In the genomic region with DNA sequence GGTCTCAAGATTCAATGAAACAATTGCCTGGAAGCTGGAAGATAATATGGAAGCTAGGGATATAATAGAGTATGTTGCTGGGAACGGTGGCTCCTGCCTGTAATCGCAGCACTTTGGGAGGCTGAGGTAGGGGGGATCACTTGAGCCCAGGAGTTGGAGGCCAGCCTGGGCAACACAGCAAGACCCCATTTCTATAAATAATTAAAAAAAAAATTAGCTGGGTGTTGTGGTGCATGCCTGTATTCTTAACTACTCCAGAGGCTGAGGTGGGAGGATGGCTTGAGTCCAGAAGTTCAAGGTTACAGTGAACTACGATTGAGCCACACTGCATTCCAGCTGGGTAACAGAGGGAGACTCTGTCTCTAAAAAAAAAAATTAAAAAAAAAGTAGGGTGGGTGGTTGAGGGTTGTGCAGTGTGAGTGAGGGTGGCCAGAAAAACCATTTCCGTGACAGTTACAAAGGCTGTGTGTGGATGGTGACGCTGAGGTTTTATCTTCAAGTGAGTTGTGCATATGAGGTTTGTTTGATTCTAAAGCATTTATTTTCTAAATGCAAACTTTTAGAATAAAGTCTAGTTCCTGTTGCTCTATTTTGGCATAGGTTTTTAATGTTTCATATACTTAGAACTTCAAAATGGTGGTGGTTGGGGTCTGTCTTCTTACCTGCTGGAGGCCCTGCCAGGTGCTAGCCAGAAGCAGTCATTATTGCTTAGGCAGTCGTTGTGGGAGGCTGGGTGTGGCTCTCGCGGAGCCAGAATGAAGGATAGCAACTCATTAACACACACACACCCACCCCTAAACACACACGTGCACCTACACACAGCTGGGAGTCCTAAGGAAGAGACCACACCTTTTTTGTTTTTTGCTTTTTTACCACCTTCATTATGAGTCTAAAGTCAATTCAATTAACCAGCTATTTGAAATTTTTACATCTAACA, we compare ENCODE assay signal across 21 cellular contexts. TPM values are rescaled to one million over a fixed set of nuclear protein-coding genes. Genes with fewer than 3 reads are reported as not detected.
DNase-seq lines count a peak whose midpoint lies in the region; ATAC-seq, FAIRE-seq and TF ChIP-seq lines count a peak whose summit lies in the region.
"Had no signal": no experiment of that assay in that cellular context is flagged by ENCODE, and none has a peak within 500 bp of the region (broad histone marks: within the 10 kb centered on the region; RNA-seq: fewer than 3 reads in every experiment).

No MANE protein-coding gene starts in this region.

- no peak for ATAC-seq in HG03354 (IDR thresholded peaks at IDR 0.05; ENCODE audit: poor library complexity, severe bottlenecking, unreplicated experiment)

- H3K79me2 ChIP-seq in trophoblast cell (ENCODE audit: control insufficient read depth, insufficient read depth, low read length, poor library complexity): no peaks in the 10 kb centered on the region

- H3K36me3 ChIP-seq in trophoblast cell (ENCODE audit: control insufficient read depth in 1 of 2, insufficient read depth in 2 of 2, low read length in 2 of 2) (no peaks in the 10 kb centered on the region), stomach (no peaks in the 10 kb centered on the region)

- no peak overlapping the region for H3K14ac ChIP-seq in trophoblast cell (ENCODE audit: low read length)

- no peak for TF ChIP-seq POLR2A in stomach (IDR thresholded peaks at IDR 0.05)

- no peak overlapping the region for H2AK5ac ChIP-seq in trophoblast cell (ENCODE audit: low read length)

- peaks cover 76 to 82% of the 10 kb centered on the region in 2 donors for H3K4me1 Mint-ChIP-seq in immature natural killer cell

- H3K4me3 Mint-ChIP-seq in immature natural killer cell: peak overlapping the region; percentile 58 to 77 (median 74)
- H3K4me3 Mint-ChIP-seq: CD14-positive monocyte, GM23338, nephron progenitor cell had no signal

- H2BK120ac ChIP-seq in trophoblast cell (ENCODE audit: insufficient read depth, low read length, poor library complexity): no peak overlapping the region

- peak overlapping the region; percentile 42 for H4K91ac ChIP-seq in trophoblast cell (ENCODE audit: low read depth, low read length)

- H3K4me1 ChIP-seq in trophoblast cell (ENCODE audit: control insufficient read depth in 1 of 2, insufficient read depth in 2 of 2, low read length in 2 of 2) (peaks cover 9 to 15% of the 10 kb centered on the region in 2 experiments), stomach (peaks cover 0 to 60% (median 19%) of the 10 kb centered on the region in 4 donors)

- no peak overlapping the region for H3K4me3 ChIP-seq in trophoblast cell (ENCODE audit: low read depth, low read length)
- no peak overlapping the region for H3K4me3 ChIP-seq in stomach
- H3K4me3 ChIP-seq: GM23338, lung, testis had no signal

- H2BK12ac ChIP-seq in trophoblast cell (ENCODE audit: low read length): no peak overlapping the region

- H4K8ac ChIP-seq in trophoblast cell (ENCODE audit: low read depth, low read length): no peak overlapping the region

- no peak overlapping the region for H3K18ac ChIP-seq in trophoblast cell (ENCODE audit: low read length)

- TF ChIP-seq CTCF in stomach (IDR thresholded peaks at IDR 0.05): no peak

- H3K27ac Mint-ChIP-seq in immature natural killer cell: peak overlapping the region; percentile 80 to 95 (median 86)
- H3K27ac Mint-ChIP-seq: GM23338, nephron progenitor cell had no signal

- H2AFZ ChIP-seq in trophoblast cell (ENCODE audit: insufficient read depth, low read length, poor library complexity): no peak overlapping the region

- H3K27me3 ChIP-seq in trophoblast cell (ENCODE audit: insufficient read depth, low read length) (no peaks in the 10 kb centered on the region), stomach (no peaks in the 10 kb centered on the region)
- H3K27me3 ChIP-seq: testis had no signal

- DNase-seq in DMS153 (lab: John Stamatoyannopoulos, UW): peak; percentile 2
- no peak for DNase-seq in DMS153 treated with DMSO at 0.1 percent for 48 hours (lab: John Stamatoyannopoulos, UW; ENCODE audit: unreplicated experiment)
- DNase-seq in RCC 7860 (ENCODE audit: low spot score): peak; percentile 61
- peak; percentile 80 to 84 (median 82) for DNase-seq in immature natural killer cell
- DNase-seq in trophoblast cell: no peak
- no peak for DNase-seq in Ammon's horn (ENCODE audit: low spot score)
- no peak for DNase-seq in stomach
- DNase-seq: activated naive CD4-positive, alpha-beta T cell treated with anti-CD3 and anti-CD28 coated beads, Interleukin-2, amount 50 U/mL, for 16 hours; effector CD8-positive, alpha-beta T cell; EL; Kasumi-1; NCI-H146; nephron progenitor cell; OCI-M1; SK-N-SH; testis had no signal

- no CpG with 5 or more reads among the region's 9 CpGs for WGBS in trophoblast cell (ENCODE audit: extremely low coverage, insufficient coverage, insufficient read length)
- WGBS in stomach, 5 donors: 54 to 67% (median 56%) methylated on average over 9 of the region's 9 CpGs

- no peak overlapping the region for H3K4me2 ChIP-seq in trophoblast cell (ENCODE audit: low read length)
- H3K4me2 ChIP-seq: GM23338, SK-N-SH had no signal

- H3K9me3 Mint-ChIP-seq in immature natural killer cell: no peaks in the 10 kb centered on the region
- H3K9me3 Mint-ChIP-seq: GM23338, nephron progenitor cell had no signal

- FAIRE-seq in RCC 7860 (lab: Jason Lieb, UNC): peak; percentile 93

- H4K12ac ChIP-seq in trophoblast cell (ENCODE audit: low read depth, low read length): no peak overlapping the region

- TF ChIP-seq EP300 in stomach (IDR thresholded peaks at IDR 0.05): no peak

- intact Hi-C loops in stomach (cut with DNase I; ENCODE audit: low total_unique reads): no loop called here

- H3K9ac ChIP-seq in trophoblast cell (ENCODE audit: low read length): no peak overlapping the region
- H3K9ac ChIP-seq: SK-N-SH had no signal

- no peak overlapping the region for H3K4ac ChIP-seq in trophoblast cell (ENCODE audit: low read depth, low read length)

- H3K27me3 Mint-ChIP-seq in immature natural killer cell (ENCODE audit: low read depth in 3 of 3): peaks cover 22 to 54% (median 38%) of the 10 kb centered on the region in 3 donors

- no peak overlapping the region for H2BK5ac ChIP-seq in trophoblast cell (ENCODE audit: low read depth, low read length, poor library complexity)

- H3K36me3 Mint-ChIP-seq in immature natural killer cell: peaks cover 0 to under 1% (median 0%) of the 10 kb centered on the region in 3 donors

- no peak overlapping the region for H3K23ac ChIP-seq in trophoblast cell (ENCODE audit: low read length)

- H3K79me1 ChIP-seq in trophoblast cell (ENCODE audit: low read length): peaks cover 8% of the 10 kb centered on the region

- no peak overlapping the region for H3K27ac ChIP-seq in trophoblast cell (ENCODE audit: low read depth, low read length)
- H3K27ac ChIP-seq in stomach: peak overlapping the region in 1 of 5 donors; percentile 59
- H3K27ac ChIP-seq: 22Rv1, testis had no signal

- H3K9me3 ChIP-seq in trophoblast cell (ENCODE audit: insufficient read depth, low read depth, low read length) (peaks cover 2% of the 10 kb centered on the region), stomach (no peaks in the 10 kb centered on the region)
- H3K9me3 ChIP-seq: SK-N-SH, testis had no signal

RNA-seq across cellular contexts. Expression of gene IL1R2, which starts 4.7 kb away (rescaled TPM):
- polyA plus RNA-seq in immature natural killer cell (1 to 10 TPM in 2 of 3 donors, not detected in 1; 1.8 to 3.3 TPM), stomach (100 to 1,000 TPM in 1 of 3 donors, 10 to 100 TPM in 2; 11.9 to 111 (median 18.9) TPM)
- polyA plus RNA-seq in trophoblast cell (2013): 1.0 and 1.4 TPM in 2 replicates
- total RNA-seq in stomach: 10 to 100 TPM in 4 of 5 donors, 1 to 10 TPM in 1; 2.3 to 99.6 (median 30.7) TPM
- total RNA-seq: GM23338 had no signal
- polyA plus RNA-seq: GM23338 had no signal

Comparison
In these comparisons a context has a peak if more than half of its experiments do, and no peak if none do; other contexts are left out.
1. DNase-seq: peak in DMS153 (single experiment), RCC 7860 (single experiment) and immature natural killer cell (3 of 3); none in DMS153 treated with DMSO at 0.1 percent for 48 hours (single experiment), trophoblast cell (0 of 2), Ammon's horn (single experiment) and stomach (single experiment).